ENCODE assay signal across 36 cellular contexts in genomic region chr13:114204894-114205293, GRCh38. TPM values are rescaled to one million over a fixed set of nuclear protein-coding genes. Genes with fewer than 3 reads are reported as not detected.
"Had no signal": no experiment of that assay in that cellular context is flagged by ENCODE, and none has a peak within 500 bp of the region (broad histone marks: within the 10 kb centered on the region; RNA-seq: fewer than 3 reads in every experiment).

No MANE protein-coding gene starts in this region.

- H3K9me3 Mint-ChIP-seq: activated B cell treated with CpG ODN at 0.5 μM for 24 hours; activated CD4-positive, alpha-beta memory T cell treated with anti-CD3 and anti-CD28 coated beads for 36 hours; activated T-cell treated with anti-CD3 and anti-CD28 coated beads, Interleukin-2, amount 50 U/mL, for 24 hours; central memory CD8-positive, alpha-beta T cell had no signal

- H3K36me3 Mint-ChIP-seq: activated CD4-positive, alpha-beta memory T cell treated with anti-CD3 and anti-CD28 coated beads for 36 hours had no signal

- H3K4me3 Mint-ChIP-seq: activated B cell treated with CpG ODN at 0.5 μM for 24 hours; activated CD4-positive, alpha-beta memory T cell treated with anti-CD3 and anti-CD28 coated beads for 36 hours; activated naive CD4-positive, alpha-beta T cell treated with anti-CD3 and anti-CD28 coated beads, Interleukin-2, amount 10 ng/mL, durations not matched to agents 7 days and 5 days; activated naive CD8-positive, alpha-beta T cell; activated T-cell treated with anti-CD3 and anti-CD28 coated beads, Interleukin-2, amount 50 U/mL, for 24 hours; activated T-helper 1 cell treated with anti-CD3 and anti-CD28 coated beads, Interleukin-12 subunit alpha, Interleukin-12 subunit beta, Interleukin-2, Interleukin-4 antibody, amounts not matched to agents 30 ng/mL and 10 ng/mL and 1 ng/mL, durations not matched to agents 14 hours and 24 hours and 36 hours; central memory CD8-positive, alpha-beta T cell; T-helper 1 cell treated with Interleukin-12 subunit alpha and Interleukin-12 subunit beta and Interleukin-4 antibody, amounts not matched to agents 30 μg/mL and 1 μg/mL, for 36 hours had no signal

- H3K4me1 Mint-ChIP-seq: activated B cell treated with CpG ODN at 0.5 μM for 24 hours had no signal

- H3K9me3 ChIP-seq: ascending aorta, Peyer's patch, SK-N-SH had no signal

- H3K27ac ChIP-seq: ascending aorta, cardiac muscle cell, KMS-11, Peyer's patch, SJSA1, VCaP had no signal

- H3K27me3 Mint-ChIP-seq: activated B cell treated with CpG ODN at 0.5 μM for 24 hours; activated CD4-positive, alpha-beta memory T cell treated with anti-CD3 and anti-CD28 coated beads for 36 hours; activated naive CD8-positive, alpha-beta T cell; activated T-cell treated with anti-CD3 and anti-CD28 coated beads, Interleukin-2, amount 50 U/mL, for 24 hours; central memory CD8-positive, alpha-beta T cell had no signal

- H3K27ac Mint-ChIP-seq: activated B cell treated with CpG ODN at 0.5 μM for 24 hours; activated CD4-positive, alpha-beta memory T cell treated with anti-CD3 and anti-CD28 coated beads for 36 hours; activated naive CD4-positive, alpha-beta T cell treated with anti-CD3 and anti-CD28 coated beads, Interleukin-2, amount 10 ng/mL, durations not matched to agents 7 days and 5 days; activated naive CD8-positive, alpha-beta T cell; activated T-cell treated with anti-CD3 and anti-CD28 coated beads, Interleukin-2, amount 50 U/mL, for 24 hours; activated T-helper 1 cell treated with anti-CD3 and anti-CD28 coated beads, Interleukin-12 subunit alpha, Interleukin-12 subunit beta, Interleukin-2, Interleukin-4 antibody, amounts not matched to agents 30 ng/mL and 10 ng/mL and 1 ng/mL, durations not matched to agents 14 hours and 24 hours and 36 hours; T-helper 1 cell treated with Interleukin-12 subunit alpha and Interleukin-12 subunit beta and Interleukin-4 antibody, amounts not matched to agents 30 μg/mL and 1 μg/mL, for 36 hours had no signal

- H3K4me1 ChIP-seq: Peyer's patch, SJSA1 had no signal

- ATAC-seq: PC-3 had no signal

- H3K36me3 ChIP-seq: ascending aorta, cardiac muscle cell, Peyer's patch, SJSA1 had no signal

- H3K27me3 ChIP-seq: ascending aorta, Peyer's patch had no signal

- DNase-seq: activated B cell treated with CpG ODN at 0.5 μM for 24 hours; activated CD4-positive, alpha-beta memory T cell treated with anti-CD3 and anti-CD28 coated beads for 36 hours; activated CD4-positive, alpha-beta T cell treated with anti-CD3 and anti-CD28 coated beads, Interleukin-2, amount 50 U/mL, for 1 hour; activated gamma-delta T cell; activated naive CD4-positive, alpha-beta T cell treated with anti-CD3 and anti-CD28 coated beads, Interleukin-2, amount 10 ng/mL, durations not matched to agents 7 days and 5 days; activated T-cell treated with anti-CD3 and anti-CD28 coated beads, Interleukin-2, amount 50 U/mL, for 24 hours; amygdala; MM.1S; MV-4-11; NCI-H1092; NCI-H146; NCI-H187; NCI-H2029 treated with DMSO at 0.1 percent for 48 hours; NCI-H2107; NCI-H2171; NCI-H510A; NCI-H526; NCI-H748 treated with DMSO at 0.1 percent for 48 hours; NK-92 treated with Interleukin-12 subunit alpha and Interleukin-12 subunit beta, amount 100 ng/mL, for 24 hours; PC-3; Peyer's patch; RPMI8226; SHP77 treated with DMSO at 0.1 percent for 48 hours; SK-N-SH; T-helper 9 cell had no signal

- H3K4me3 ChIP-seq: ascending aorta, cardiac muscle cell, Peyer's patch, SJSA1 had no signal

- H3K4me2 ChIP-seq: KMS-11, SK-N-SH had no signal

- H3K9ac ChIP-seq: KMS-11, SK-N-SH had no signal

RNA-seq across cellular contexts. Expression of gene CFAP97D2, which starts 25.8 kb away (rescaled TPM):
- total RNA-seq: activated B cell treated with CpG ODN at 0.5 μM for 24 hours; activated CD4-positive, alpha-beta memory T cell treated with anti-CD3 and anti-CD28 coated beads for 36 hours; activated CD8-positive, alpha-beta memory T cell treated with anti-CD3 and anti-CD28 coated beads for 36 hours; activated T-helper 1 cell treated with anti-CD3 and anti-CD28 coated beads, Interleukin-12 subunit alpha, Interleukin-12 subunit beta, Interleukin-2, Interleukin-4 antibody, amounts not matched to agents 30 ng/mL and 10 ng/mL and 1 ng/mL, durations not matched to agents 14 hours and 24 hours and 36 hours; ascending aorta; cardiac muscle cell; LHCN-M2; PC-3; Peyer's patch had no signal
- polyA plus RNA-seq: cardiac muscle cell, SK-N-SH had no signal
